Comparison of ENCODE assay signal across 8 cellular contexts in the genomic region with DNA sequence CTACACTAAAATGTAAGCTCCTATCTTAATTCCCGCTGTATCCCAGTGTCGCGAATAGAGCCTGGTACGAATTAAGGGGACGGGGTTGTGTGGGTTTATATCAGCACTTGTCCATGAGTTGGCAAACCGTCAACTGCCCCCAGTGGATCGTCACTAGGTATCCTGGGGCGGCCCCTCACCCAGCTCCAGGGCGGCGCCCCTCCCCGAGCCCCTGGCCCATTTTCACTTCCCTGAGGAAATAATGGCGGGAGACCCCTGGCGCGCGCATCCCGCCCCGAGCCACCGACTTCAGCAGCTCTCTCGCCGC. TPM values are rescaled to one million over a fixed set of nuclear protein-coding genes. Genes with fewer than 3 reads are reported as not detected.
A peak's percentile ranks its signal among the peaks of the same experiment; 100 is the strongest.
DNase-seq lines count a peak whose midpoint lies in the region; ATAC-seq and TF ChIP-seq lines count a peak whose summit lies in the region.

No MANE protein-coding gene starts in this region.

- no peaks in the 10 kb centered on the region for H3F3A ChIP-seq in SK-N-SH (replicated peaks; ENCODE audit: insufficient read depth)

- WGBS in SK-N-SH (ENCODE audit: low lambda C conversion rate), result under 1% methylated on average over 9 of the region's 20 CpGs

- H3K79me2 ChIP-seq in SK-N-SH (ENCODE audit: insufficient read depth), result peaks cover 27% of the 10 kb centered on the region

- peak overlapping the region; percentile 92 for H3K4me2 ChIP-seq in SK-N-SH

- H4K20me1 ChIP-seq in SK-N-SH (ENCODE audit: insufficient read depth), result no peaks in the 10 kb centered on the region

- peaks cover 3 to 6% of the 10 kb centered on the region in 2 donors for H3K9me3 Mint-ChIP-seq in stimulated activated naive B cell treated with anti-CD40 and anti-IgM and Interleukin-4, amounts not matched to agents 10 μg/mL and 1 μg/mL and 100 μg/mL, for 72 hours

- POLR2A ChIA-PET in SK-N-SH (lab: Yijun Ruan, JAX), result interaction anchor here (0.5 to 1.7 kb wide), 6 partner anchors 9 to 557 kb away, joined by 3 to 17 read pairs (median 4); a partner anchor contains a TSS

- peak overlapping the region; percentile 98 to 100 for H3K4me3 Mint-ChIP-seq in stimulated activated naive B cell treated with anti-CD40 and anti-IgM and Interleukin-4, amounts not matched to agents 10 μg/mL and 1 μg/mL and 100 μg/mL, for 72 hours

- no peaks in the 10 kb centered on the region for H3K9me2 ChIP-seq in SK-N-SH

- H3K9ac ChIP-seq in SK-N-SH, result peak overlapping the region; percentile 93

- no peak for TF ChIP-seq EP300 in SK-N-SH (IDR thresholded peaks at IDR 0.05; ENCODE audit: borderline replicate concordance in 1 of 2, low read depth in 1 of 2, low read length in 1 of 2)

- ATAC-seq in SK-N-SH treated with all-trans-retinoic acid at 6 μM for 48 hours, result no peak; the same call in 1 of the 3 replicates
- ATAC-seq in stimulated activated naive B cell treated with anti-CD40 and anti-IgM and Interleukin-4, amounts not matched to agents 10 μg/mL and 1 μg/mL and 100 μg/mL, for 72 hours (replicated peaks), result peak in 1 of 2 donors; percentile 2
- ATAC-seq in HG03565 (IDR thresholded peaks at IDR 0.05; ENCODE audit: unreplicated experiment), result no peak

- no peak for TF ChIP-seq RAD21 in SK-N-SH (IDR thresholded peaks at IDR 0.05; ENCODE audit: low read length)

- H3K27ac Mint-ChIP-seq in stimulated activated naive B cell treated with anti-CD40 and anti-IgM and Interleukin-4, amounts not matched to agents 10 μg/mL and 1 μg/mL and 100 μg/mL, for 72 hours, result peak overlapping the region; percentile 98

- CTCF ChIA-PET in SK-N-SH (lab: Yijun Ruan, JAX), result interaction anchor here (0.6 to 10.8 kb wide), 12 partner anchors 10 to 558 kb away, joined by 3 to 89 read pairs (median 4); a partner anchor contains a TSS

- peak overlapping the region; percentile 82 to 93 for H3K27ac ChIP-seq in SK-N-SH (ENCODE audit: low read depth in 2 of 2, low read length in 1 of 2)
- H3K27ac ChIP-seq in VCaP, result peak overlapping the region; percentile 82
- peak overlapping the region; percentile 73 to 76 for H3K27ac ChIP-seq in right atrium auricular region

- DNase-seq in SK-N-SH (no peak), right atrium auricular region (ENCODE audit: low spot score) (no peak), DMS79 (lab: John Stamatoyannopoulos, UW) (no peak), NCI-H2029 (lab: John Stamatoyannopoulos, UW) (no peak)
- no peak for DNase-seq in stimulated activated naive B cell treated with anti-CD40 and anti-IgM and Interleukin-4, amounts not matched to agents 10 μg/mL and 1 μg/mL and 100 μg/mL, for 72 hours

- H3K27me3 Mint-ChIP-seq in stimulated activated naive B cell treated with anti-CD40 and anti-IgM and Interleukin-4, amounts not matched to agents 10 μg/mL and 1 μg/mL and 100 μg/mL, for 72 hours, result peaks cover 0 to 5% of the 10 kb centered on the region in 2 donors

- no peaks in the 10 kb centered on the region for H3K27me3 ChIP-seq in SK-N-SH (ENCODE audit: insufficient read depth)
- H3K27me3 ChIP-seq in right atrium auricular region, result no peaks in the 10 kb centered on the region

- H3K36me3 ChIP-seq in SK-N-SH (replicated peaks in 1 of 2; ENCODE audit: control insufficient read depth in 1 of 2, insufficient read depth in 2 of 2, low read length in 1 of 2), result peaks cover 4 to 12% of the 10 kb centered on the region in 2 experiments
- H3K36me3 ChIP-seq in right atrium auricular region, result no peaks in the 10 kb centered on the region

- TF ChIP-seq CTCF in SK-N-SH (IDR thresholded peaks at IDR 0.05), result no peak
- TF ChIP-seq CTCF in VCaP (conservative IDR thresholded peaks at IDR 0.05), result no peak
- TF ChIP-seq CTCF in right atrium auricular region (IDR thresholded peaks at IDR 0.05), result no peak

- peak overlapping the region; percentile 90; the same call in 1 of the 2 replicates for H2AFZ ChIP-seq in SK-N-SH (ENCODE audit: low read depth)

- H3K4me1 ChIP-seq in SK-N-SH (ENCODE audit: control insufficient read depth in 1 of 2, insufficient read depth in 2 of 2, low read depth in 1 of 2, low read length in 1 of 2), result peaks cover 0 to 14% of the 10 kb centered on the region in 2 experiments; a peak in 2 of 4 replicates
- peaks cover 0 to 18% of the 10 kb centered on the region in 2 donors for H3K4me1 ChIP-seq in right atrium auricular region

- H3K36me3 Mint-ChIP-seq in stimulated activated naive B cell treated with anti-CD40 and anti-IgM and Interleukin-4, amounts not matched to agents 10 μg/mL and 1 μg/mL and 100 μg/mL, for 72 hours, result peaks cover 21 to 28% of the 10 kb centered on the region in 2 donors

- H3K4me1 Mint-ChIP-seq in stimulated activated naive B cell treated with anti-CD40 and anti-IgM and Interleukin-4, amounts not matched to agents 10 μg/mL and 1 μg/mL and 100 μg/mL, for 72 hours, result peaks cover 15 to 38% of the 10 kb centered on the region in 2 donors

- H3K9me3 ChIP-seq in SK-N-SH, result no peaks in the 10 kb centered on the region
- H3K9me3 ChIP-seq in right atrium auricular region, result no peaks in the 10 kb centered on the region

- peak overlapping the region; percentile 98 to 99 for H3K4me3 ChIP-seq in SK-N-SH (ENCODE audit: low read depth in 2 of 2, low read length in 1 of 2)
- H3K4me3 ChIP-seq in right atrium auricular region, result peak overlapping the region; percentile 82 to 88

TF ChIP-seq in SK-N-SH, 30 proteins besides CTCF, POLR2A, EP300 and RAD21:
- TF ChIP-seq RFX5 (IDR thresholded peaks at IDR 0.05; ENCODE audit: low read length), result no peak
- TF ChIP-seq, protein P1, sequence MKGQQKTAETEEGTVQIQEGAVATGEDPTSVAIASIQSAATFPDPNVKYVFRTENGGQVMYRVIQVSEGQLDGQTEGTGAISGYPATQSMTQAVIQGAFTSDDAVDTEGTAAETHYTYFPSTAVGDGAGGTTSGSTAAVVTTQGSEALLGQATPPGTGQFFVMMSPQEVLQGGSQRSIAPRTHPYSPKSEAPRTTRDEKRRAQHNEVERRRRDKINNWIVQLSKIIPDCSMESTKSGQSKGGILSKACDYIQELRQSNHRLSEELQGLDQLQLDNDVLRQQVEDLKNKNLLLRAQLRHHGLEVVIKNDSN (IDR thresholded peaks at IDR 0.05; ENCODE audit: borderline replicate concordance, low read depth), result no peak
- TF ChIP-seq GATA2 (CRISPR knock-in tag; IDR thresholded peaks at IDR 0.05), result no peak
- no peak for TF ChIP-seq FOXJ3 (CRISPR knock-in tag; IDR thresholded peaks at IDR 0.05)
- TF ChIP-seq ELF1 (IDR thresholded peaks at IDR 0.05), result no peak
- TF ChIP-seq MEF2A (IDR thresholded peaks at IDR 0.05; ENCODE audit: borderline replicate concordance, low read depth), result no peak
- TF ChIP-seq SMC3 (IDR thresholded peaks at IDR 0.05; ENCODE audit: low read depth, low read length), result no peak
- TF ChIP-seq RXRA (IDR thresholded peaks at IDR 0.05; ENCODE audit: borderline replicate concordance, low read depth), result no peak

TF ChIP-seq in SK-N-SH treated with all-trans-retinoic acid at 6 μM for 48 hours, 23 proteins besides CTCF, POLR2A, EP300 and RAD21:
- TF ChIP-seq BACH2 (CRISPR knock-in tag; IDR thresholded peaks at IDR 0.05; ENCODE audit: borderline replicate concordance), result no peak
- TF ChIP-seq, protein P2, sequence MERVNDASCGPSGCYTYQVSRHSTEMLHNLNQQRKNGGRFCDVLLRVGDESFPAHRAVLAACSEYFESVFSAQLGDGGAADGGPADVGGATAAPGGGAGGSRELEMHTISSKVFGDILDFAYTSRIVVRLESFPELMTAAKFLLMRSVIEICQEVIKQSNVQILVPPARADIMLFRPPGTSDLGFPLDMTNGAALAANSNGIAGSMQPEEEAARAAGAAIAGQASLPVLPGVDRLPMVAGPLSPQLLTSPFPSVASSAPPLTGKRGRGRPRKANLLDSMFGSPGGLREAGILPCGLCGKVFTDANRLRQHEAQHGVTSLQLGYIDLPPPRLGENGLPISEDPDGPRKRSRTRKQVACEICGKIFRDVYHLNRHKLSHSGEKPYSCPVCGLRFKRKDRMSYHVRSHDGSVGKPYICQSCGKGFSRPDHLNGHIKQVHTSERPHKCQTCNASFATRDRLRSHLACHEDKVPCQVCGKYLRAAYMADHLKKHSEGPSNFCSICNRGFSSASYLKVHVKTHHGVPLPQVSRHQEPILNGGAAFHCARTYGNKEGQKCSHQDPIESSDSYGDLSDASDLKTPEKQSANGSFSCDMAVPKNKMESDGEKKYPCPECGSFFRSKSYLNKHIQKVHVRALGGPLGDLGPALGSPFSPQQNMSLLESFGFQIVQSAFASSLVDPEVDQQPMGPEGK (CRISPR knock-in tag; IDR thresholded peaks at IDR 0.05; ENCODE audit: borderline replicate concordance), result no peak
- TF ChIP-seq TOX (CRISPR knock-in tag; IDR thresholded peaks at IDR 0.05; ENCODE audit: borderline replicate concordance), result no peak
- no peak for TF ChIP-seq CSDC2 (CRISPR knock-in tag; IDR thresholded peaks at IDR 0.05)

RNA-seq across cellular contexts. Expression of a gene that starts 0.4 kb away (rescaled TPM):
- 140 and 145 TPM in 2 replicates for polyA plus RNA-seq in SK-N-SH (2012; rRNA removed)
- polyA plus RNA-seq in SK-N-SH (2012; cell fraction: cytosol; rRNA removed), result 148 and 151 TPM in 2 replicates
- 68.4 and 76.8 TPM in 2 replicates for polyA plus RNA-seq in SK-N-SH (2012; cell fraction: nucleus; rRNA removed)
- total RNA-seq in right atrium auricular region, result 10 to 100 TPM; 20.9 to 31.0 TPM

RNA-seq across cellular contexts. Expression of a gene that starts 30.1 kb away (rescaled TPM):
- polyA plus RNA-seq in SK-N-SH (2012; rRNA removed), result 10.5 and 12.4 TPM in 2 replicates
- polyA plus RNA-seq in SK-N-SH (2012; cell fraction: cytosol; rRNA removed), result 4.6 and 8.1 TPM in 2 replicates
- 13.3 and 17.4 TPM in 2 replicates for polyA plus RNA-seq in SK-N-SH (2012; cell fraction: nucleus; rRNA removed)
- total RNA-seq in right atrium auricular region, result 10 to 100 TPM; 15.7 to 18.0 TPM
